Comparison of ENCODE assay signal across 10 cellular contexts in genomic region chr5:39005566-39006232, GRCh38.
A peak's percentile ranks its signal among the peaks of the same experiment; 100 is the strongest.
DNase-seq lines count a peak whose midpoint lies in the region; ATAC-seq, FAIRE-seq and TF ChIP-seq lines count a peak whose summit lies in the region.
"Had no signal": no experiment of that assay in that cellular context is flagged by ENCODE, and none has a peak within 500 bp of the region (broad histone marks: within the 10 kb centered on the region; RNA-seq: fewer than 3 reads in every experiment).

No MANE protein-coding gene starts in this region.

- H3K27ac ChIP-seq in DND-41 (ENCODE audit: low read length) (no peak overlapping the region), HepG2 (ENCODE audit: extremely low read length, insufficient read depth, low read length) (no peak overlapping the region), prostate gland (no peak overlapping the region)
- H3K27ac ChIP-seq: skin epidermis, vagina had no signal

- peak; percentile 30; the same call in 1 of the 2 replicates for TF ChIP-seq RAD21 in Ishikawa (IDR thresholded peaks at IDR 0.05; ENCODE audit: low read depth)
- TF ChIP-seq RAD21 in HepG2 (CRISPR knock-in tag; IDR thresholded peaks at IDR 0.05), result no peak

- H2AFZ ChIP-seq in DND-41 (ENCODE audit: low read depth, low read length) (no peak overlapping the region), HepG2 (ENCODE audit: low read length) (no peak overlapping the region)

- H3K4me3 ChIP-seq in DND-41 (ENCODE audit: low read depth in 1 of 2, low read length in 2 of 2), result no peak overlapping the region
- H3K4me3 ChIP-seq in bronchial epithelial cell (ENCODE audit: low read depth, low read length), result no peak overlapping the region
- no peak overlapping the region for H3K4me3 ChIP-seq in HepG2 (replicated peaks in 1 of 3; ENCODE audit: insufficient read depth in 1 of 3, low read depth in 2 of 3, low read length in 3 of 3)
- H3K4me3 ChIP-seq in prostate gland, result no peak overlapping the region
- H3K4me3 ChIP-seq: skin epidermis, vagina had no signal

- no peaks in the 10 kb centered on the region for H3K4me1 ChIP-seq in DND-41 (ENCODE audit: insufficient read depth, low read length)
- no peaks in the 10 kb centered on the region for H3K4me1 ChIP-seq in HepG2 (ENCODE audit: insufficient read depth, low read length)
- no peaks in the 10 kb centered on the region for H3K4me1 ChIP-seq in prostate gland (replicated peaks)
- H3K4me1 ChIP-seq: vagina had no signal

- H3K79me2 ChIP-seq in DND-41 (ENCODE audit: insufficient read depth, low read length) (peaks cover 21% of the 10 kb centered on the region), HepG2 (ENCODE audit: insufficient read depth, low read length) (no peaks in the 10 kb centered on the region)

- POLR2A ChIA-PET in HepG2 (lab: Yijun Ruan, JAX), result no interaction called here

- FAIRE-seq in bronchial epithelial cell (lab: Jason Lieb, UNC) (no peak), HepG2 (lab: Jason Lieb, UNC) (peak; percentile 8)

- ATAC-seq in DND-41 (ENCODE audit: insufficient read depth, low read depth) (no peak), HepG2 (peak; percentile 84)

- H3K9ac ChIP-seq in DND-41 (ENCODE audit: low read depth, low read length) (no peak overlapping the region), HepG2 (ENCODE audit: insufficient read depth, low read depth, low read length) (no peak overlapping the region)

- TF ChIP-seq EP300 in Ishikawa (IDR thresholded peaks at IDR 0.05; ENCODE audit: borderline replicate concordance), result no peak
- TF ChIP-seq EP300 in HepG2 (IDR thresholded peaks at IDR 0.05; ENCODE audit: low read depth in 2 of 2, low read length in 2 of 2), result no peak
- TF ChIP-seq EP300 in HepG2 (CRISPR knock-in tag; IDR thresholded peaks at IDR 0.05; ENCODE audit: borderline replicate concordance), result no peak

- TF ChIP-seq POLR2A in HepG2 (IDR thresholded peaks at IDR 0.05; ENCODE audit: insufficient read depth in 1 of 2, low read depth in 2 of 2, low read length in 2 of 2) (no peak), prostate gland (IDR thresholded peaks at IDR 0.05) (no peak)

- no peaks in the 10 kb centered on the region for H4K20me1 ChIP-seq in DND-41 (ENCODE audit: insufficient read depth, low read length)
- 0 out of 2 replicates have a peak, but pooled peaks cover 2% of the 10 kb centered on the region for H4K20me1 ChIP-seq in HepG2 (ENCODE audit: insufficient read depth, low read length)

- WGBS in HepG2 (ENCODE audit: low lambda C conversion rate), result 89% methylated on average over 3 of the region's 3 CpGs
- 84% methylated on average over 3 of the region's 3 CpGs for WGBS in prostate gland

- H3K9me3 ChIP-seq in DND-41 (ENCODE audit: insufficient read depth, low read length, severe bottlenecking) (no peaks in the 10 kb centered on the region), HepG2 (ENCODE audit: low read length) (no peaks in the 10 kb centered on the region), prostate gland (no peaks in the 10 kb centered on the region)
- H3K9me3 ChIP-seq: vagina had no signal

- H3K4me2 ChIP-seq in DND-41 (ENCODE audit: insufficient read depth, low read length) (no peak overlapping the region), HepG2 (ENCODE audit: low read depth, low read length) (no peak overlapping the region)

- H3K36me3 ChIP-seq in DND-41 (ENCODE audit: insufficient read depth, low read length) (peaks cover 16% of the 10 kb centered on the region), bronchial epithelial cell (ENCODE audit: control insufficient read depth, insufficient read depth, low read length) (no peaks in the 10 kb centered on the region), HepG2 (replicated peaks in 1 of 2; ENCODE audit: control insufficient read depth in 1 of 2, insufficient read depth in 2 of 2, low read length in 2 of 2) (peaks cover 0 to 9% of the 10 kb centered on the region in 2 experiments; a peak in 1 of 5 replicates), prostate gland (no peaks in the 10 kb centered on the region)

- in situ Hi-C loops in HepG2 (cut with HindIII; ENCODE audit: extremely low pct_ligation_motif_present, low pct_unique_long_range_greater_than_20kb), result no loop called here

- DNase-seq in DND-41 (no peak), bronchial epithelial cell (ENCODE audit: low read depth) (peak; percentile 36), HepG2 (ENCODE audit: low spot score) (peak; percentile 12), activated gamma-delta T cell treated with Interleukin-2 at 50 U/mL for 16 hours (no peak), prostate gland (ENCODE audit: low spot score) (no peak), 8988T (no peak), COR-L47 (lab: John Stamatoyannopoulos, UW) (no peak)

- BruUV-seq in HepG2 (replicated peaks; lab: Mats Ljungman, UMichigan), result no TSS peak

- intact Hi-C loops in HepG2 (cut with micrococcal nuclease; ENCODE audit: unreplicated experiment) (loop anchor here (1.0 kb wide), 1 partner anchor 75 kb away; no protein-coding TSS in a partner anchor), prostate gland (cut with DNase I) (no loop called here)

- H3K27me3 ChIP-seq in DND-41 (ENCODE audit: insufficient read depth, low read length, poor library complexity) (no peaks in the 10 kb centered on the region), bronchial epithelial cell (ENCODE audit: control insufficient read depth, insufficient read depth, low read length) (no peaks in the 10 kb centered on the region), HepG2 (ENCODE audit: control insufficient read depth in 1 of 2, insufficient read depth in 2 of 2, low read length in 2 of 2) (no peaks in the 10 kb centered on the region), prostate gland (replicated peaks; ENCODE audit: insufficient read depth) (no peaks in the 10 kb centered on the region)
- H3K27me3 ChIP-seq: vagina had no signal

- CTCF ChIA-PET in HepG2 (lab: Yijun Ruan, JAX; ENCODE audit: low intra/inter-chr PET ratio, low total read pairs), result interaction anchor here (1.3 kb wide), 1 partner anchor 75 kb away, joined by 7 read pairs; no protein-coding TSS in a partner anchor

- TF ChIP-seq CTCF in DND-41 (IDR thresholded peaks at IDR 0.05; ENCODE audit: borderline replicate concordance, extremely low read depth, low read length, poor library complexity, severe bottlenecking) (peak; percentile 18), bronchial epithelial cell (IDR thresholded peaks at IDR 0.05; ENCODE audit: insufficient read depth, low read length, severe bottlenecking) (peak; percentile 38), HepG2 (CRISPR knock-in tag; IDR thresholded peaks at IDR 0.05) (peak; percentile 47), prostate gland (IDR thresholded peaks at IDR 0.05) (no peak)

TF ChIP-seq in Ishikawa, 13 proteins besides CTCF, POLR2A, EP300 and RAD21:
- no peak for TF ChIP-seq EGR1 (IDR thresholded peaks at IDR 0.05)
- no peak for TF ChIP-seq USF1 (IDR thresholded peaks at IDR 0.05)
- TF ChIP-seq TAF1 (IDR thresholded peaks at IDR 0.05; ENCODE audit: low read depth), result no peak
- TF ChIP-seq ZBTB7A (IDR thresholded peaks at IDR 0.05; ENCODE audit: low read depth), result no peak
- TF ChIP-seq, protein P1, sequence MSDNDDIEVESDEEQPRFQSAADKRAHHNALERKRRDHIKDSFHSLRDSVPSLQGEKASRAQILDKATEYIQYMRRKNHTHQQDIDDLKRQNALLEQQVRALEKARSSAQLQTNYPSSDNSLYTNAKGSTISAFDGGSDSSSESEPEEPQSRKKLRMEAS (IDR thresholded peaks at IDR 0.05), result no peak
- no peak for TF ChIP-seq TEAD4 (IDR thresholded peaks at IDR 0.05)
- TF ChIP-seq NFIC (IDR thresholded peaks at IDR 0.05), result no peak

TF ChIP-seq in HepG2, 621 proteins besides CTCF, POLR2A, EP300 and RAD21 (continues in another document):
- TF ChIP-seq NFIB (CRISPR knock-in tag; IDR thresholded peaks at IDR 0.05; ENCODE audit: borderline replicate concordance) (no peak), RBM22 (optimal IDR thresholded peaks at IDR 0.05; ENCODE audit: low read length) (no peak), NFE2 (CRISPR knock-in tag; IDR thresholded peaks at IDR 0.05) (no peak), SMC3 (IDR thresholded peaks at IDR 0.05; ENCODE audit: low read length) (peak; percentile 25; the same call in 1 of the 2 replicates), HDAC6 (IDR thresholded peaks at IDR 0.05; ENCODE audit: low read depth, low read length) (no peak), ZNF143 (CRISPR knock-in tag; IDR thresholded peaks at IDR 0.05) (no peak), ZNF331 (CRISPR knock-in tag; IDR thresholded peaks at IDR 0.05) (no peak), CBX1 (IDR thresholded peaks at IDR 0.05; ENCODE audit: low read depth) (no peak), AGO2 (optimal IDR thresholded peaks at IDR 0.05; ENCODE audit: low read depth, low read length) (no peak), KMT2A (CRISPR knock-in tag; IDR thresholded peaks at IDR 0.05) (no peak), GLI4 (CRISPR knock-in tag; IDR thresholded peaks at IDR 0.05; ENCODE audit: borderline replicate concordance) (no peak), KLF6 (CRISPR knock-in tag; IDR thresholded peaks at IDR 0.05) (no peak), PCBP1 (IDR thresholded peaks at IDR 0.05; ENCODE audit: borderline replicate concordance, low read depth, low read length) (no peak), STAG1 (CRISPR knock-in tag; IDR thresholded peaks at IDR 0.05) (peak; percentile 61), HIC2 (CRISPR knock-in tag; IDR thresholded peaks at IDR 0.05; ENCODE audit: low read depth) (no peak), RCOR2 (CRISPR knock-in tag; IDR thresholded peaks at IDR 0.05) (no peak), ZNF652 (CRISPR knock-in tag; IDR thresholded peaks at IDR 0.05; ENCODE audit: borderline replicate concordance, low read depth) (no peak)
- TF ChIP-seq, protein P2, sequence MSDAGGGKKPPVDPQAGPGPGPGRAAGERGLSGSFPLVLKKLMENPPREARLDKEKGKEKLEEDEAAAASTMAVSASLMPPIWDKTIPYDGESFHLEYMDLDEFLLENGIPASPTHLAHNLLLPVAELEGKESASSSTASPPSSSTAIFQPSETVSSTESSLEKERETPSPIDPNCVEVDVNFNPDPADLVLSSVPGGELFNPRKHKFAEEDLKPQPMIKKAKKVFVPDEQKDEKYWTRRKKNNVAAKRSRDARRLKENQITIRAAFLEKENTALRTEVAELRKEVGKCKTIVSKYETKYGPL (CRISPR knock-in tag; IDR thresholded peaks at IDR 0.05), result no peak

Comparison
In these comparisons a context has a peak if more than half of its experiments do, and no peak if none do; other contexts are left out.
1. DNase-seq: peak in bronchial epithelial cell (single experiment) and HepG2 (single experiment); none in DND-41 (single experiment), activated gamma-delta T cell treated with Interleukin-2 at 50 U/mL for 16 hours (single experiment), prostate gland (single experiment), 8988T (single experiment) and COR-L47 (single experiment).
2. CTCF ChIP-seq: peak in DND-41 (single experiment), bronchial epithelial cell (single experiment) and HepG2 (single experiment); none in prostate gland (0 of 4).